Comparison of ENCODE assay signal across 12 cellular contexts in genomic region chr15:51223771-51224229, GRCh38.
DNase-seq lines count a peak whose midpoint lies in the region; ATAC-seq, FAIRE-seq and TF ChIP-seq lines count a peak whose summit lies in the region.
"Had no signal": no experiment of that assay in that cellular context is flagged by ENCODE, and none has a peak within 500 bp of the region (broad histone marks: within the 10 kb centered on the region; RNA-seq: fewer than 3 reads in every experiment).

No MANE protein-coding gene starts in this region.

- TF ChIP-seq EP300 in GM12878 (IDR thresholded peaks at IDR 0.05; ENCODE audit: borderline replicate concordance in 1 of 2, control insufficient read depth in 1 of 2, low read depth in 2 of 2, low read length in 2 of 2), result no peak
- no peak for TF ChIP-seq EP300 in transverse colon (IDR thresholded peaks at IDR 0.05; ENCODE audit: low read depth)

- RAD21 ChIA-PET in GM12878 (lab: Charles Lee; ENCODE audit: unreplicated experiment), result no interaction called here

- TF ChIP-seq RAD21 in GM12878 (IDR thresholded peaks at IDR 0.05; ENCODE audit: insufficient read depth, low read depth, low read length), result no peak

- DNase-seq in CD14-positive monocyte (ENCODE audit: low spot score) (no peak), M059J (ENCODE audit: low read depth) (peak; percentile 96), GM12878 (ENCODE audit: low read depth, low spot score) (no peak), mucosa of descending colon (no peak), NCI-H187 treated with DMSO at 0.1 percent for 48 hours (lab: John Stamatoyannopoulos, UW) (no peak), dorsolateral prefrontal cortex (no peak), transverse colon (no peak)
- DNase-seq: activated CD4-positive, alpha-beta T cell treated with anti-CD3 and anti-CD28 coated beads for 48 hours; GF-D8; stimulated activated naive CD8-positive, alpha-beta T cell treated with anti-CD3 and anti-CD28 coated beads, Interleukin-15, Interleukin-2, amounts not matched to agents 100 U/mL and 50 U/mL, for 24 hours had no signal

- peak overlapping the region in 1 of 2 donors; percentile 11 for H3K4me3 Mint-ChIP-seq in CD14-positive monocyte

- H3K4me2 ChIP-seq in GM12878 (ENCODE audit: control insufficient read depth, insufficient read depth), result no peak overlapping the region

- no peaks in the 10 kb centered on the region for H3K27me3 Mint-ChIP-seq in CD14-positive monocyte (ENCODE audit: low read depth in 3 of 3)

- H3K9me3 Mint-ChIP-seq in CD14-positive monocyte, result peaks cover 0 to 2% (median 0%) of the 10 kb centered on the region in 7 donors

- H3K4me1 ChIP-seq in GM12878 (ENCODE audit: control insufficient read depth, insufficient read depth, low read length) (peaks cover 15% of the 10 kb centered on the region), mucosa of descending colon (ENCODE audit: low read depth) (no peaks in the 10 kb centered on the region), transverse colon (peaks cover 0 to 5% (median 0%) of the 10 kb centered on the region in 4 donors)

- no peak for FAIRE-seq in GM12878 (lab: Jason Lieb, UNC)

- H3K4me1 Mint-ChIP-seq in CD14-positive monocyte, result peaks cover 55% of the 10 kb centered on the region

- TF ChIP-seq POLR2A in GM12878 (IDR thresholded peaks at IDR 0.05; ENCODE audit: low read depth, low read length) (no peak), transverse colon (IDR thresholded peaks at IDR 0.05) (no peak)

- POLR2A ChIA-PET in GM12878 (lab: Charles Lee), result interaction anchor here (0.6 kb wide), 1 partner anchor 574 kb away, joined by 3 read pairs; no protein-coding TSS in a partner anchor

- H3K4me3 ChIP-seq in GM12878 (no peak overlapping the region), mucosa of descending colon (no peak overlapping the region), dorsolateral prefrontal cortex (no peak overlapping the region), transverse colon (no peak overlapping the region)

- in situ Hi-C loops in GM12878 (cut with MboI) (no loop called here), transverse colon (cut with MboI; ENCODE audit: low pct_ligation_motif_present in 1 of 4, low pct_unique_long_range_greater_than_20kb in 1 of 4, low sequenced_read_pairs in 3 of 4) (no loop called here)

- intact Hi-C loops in CD14-positive monocyte (cut with micrococcal nuclease) (no loop called here), GM12878 (cut with micrococcal nuclease; ENCODE audit: unreplicated experiment) (no loop called here), mucosa of descending colon (cut with DNase I, micrococcal nuclease) (no loop called here), dorsolateral prefrontal cortex (cut with DNase I) (no loop called here), transverse colon (cut with DNase I; ENCODE audit: low total_unique reads) (no loop called here)

- no peaks in the 10 kb centered on the region for H3K27me3 ChIP-seq in GM12878 (replicated peaks in 1 of 2; ENCODE audit: control insufficient read depth in 2 of 2, insufficient read depth in 2 of 2, low read length in 1 of 2)
- no peaks in the 10 kb centered on the region for H3K27me3 ChIP-seq in dorsolateral prefrontal cortex
- H3K27me3 ChIP-seq in transverse colon, result no peaks in the 10 kb centered on the region

- no peak overlapping the region for H3K27ac ChIP-seq in GM12878 (ENCODE audit: control insufficient read depth, insufficient read depth)
- peak overlapping the region in 1 of 59 donors; percentile 36 for H3K27ac ChIP-seq in dorsolateral prefrontal cortex
- H3K27ac ChIP-seq in transverse colon, result no peak overlapping the region

- no peaks in the 10 kb centered on the region for H3K79me2 ChIP-seq in GM12878 (ENCODE audit: control insufficient read depth, insufficient read depth, low read length)

- no peak overlapping the region for H2AFZ ChIP-seq in GM12878 (ENCODE audit: control insufficient read depth, low read depth, low read length)

- H4K20me1 ChIP-seq in GM12878 (ENCODE audit: control insufficient read depth, insufficient read depth), result no peaks in the 10 kb centered on the region

- no peak for ATAC-seq in GM12878
- ATAC-seq in mucosa of descending colon, result peak; percentile 14
- no peak for ATAC-seq in GM19463 (IDR thresholded peaks at IDR 0.05; ENCODE audit: unreplicated experiment)
- ATAC-seq: stimulated activated naive CD8-positive, alpha-beta T cell treated with anti-CD3 and anti-CD28 coated beads, Interleukin-15, Interleukin-2, amounts not matched to agents 100 U/mL and 50 U/mL, for 24 hours had no signal

- no peak for TF ChIP-seq CTCF in CD14-positive monocyte (IDR thresholded peaks at IDR 0.05)
- TF ChIP-seq CTCF in GM12878 (IDR thresholded peaks at IDR 0.05 in 2 of 3, conservative IDR thresholded peaks at IDR 0.05 in 1 of 3; ENCODE audit: control insufficient read depth in 2 of 3, extremely low read depth in 1 of 3, insufficient read depth in 1 of 3, low read depth in 3 of 3, low read length in 3 of 3), result no peak
- no peak for TF ChIP-seq CTCF in mucosa of descending colon (IDR thresholded peaks at IDR 0.05)
- TF ChIP-seq CTCF in dorsolateral prefrontal cortex (IDR thresholded peaks at IDR 0.05 in 54 of 56, conservative IDR thresholded peaks at IDR 0.05 in 2 of 56; ENCODE audit: low read depth in 1 of 56, partially characterized antibody in 56 of 56), result no peak
- TF ChIP-seq CTCF in transverse colon (IDR thresholded peaks at IDR 0.05), result no peak

- H3K36me3 ChIP-seq in GM12878 (ENCODE audit: control insufficient read depth in 2 of 2, insufficient read depth in 2 of 2, low read length in 1 of 2) (no peaks in the 10 kb centered on the region), mucosa of descending colon (ENCODE audit: low read depth) (no peaks in the 10 kb centered on the region), transverse colon (no peaks in the 10 kb centered on the region)

- H3K27ac Mint-ChIP-seq in CD14-positive monocyte, result peak overlapping the region; percentile 43 to 92 (median 86)
- H3K27ac Mint-ChIP-seq: progenitor cell of endocrine pancreas had no signal

- CTCF ChIA-PET in GM12878 (lab: Yijun Ruan, JAX), result interaction anchor here (8.2 kb wide), 1 partner anchor 60 kb away, joined by 92 read pairs; no protein-coding TSS in a partner anchor

- H3K36me3 Mint-ChIP-seq in CD14-positive monocyte, result no peaks in the 10 kb centered on the region

- SMC1A ChIA-PET in GM12878 (lab: Charles Lee; ENCODE audit: uncharacterized antibody, unreplicated experiment), result no interaction called here

- BruUV-seq in GM12878 (replicated peaks; lab: Mats Ljungman, UMichigan), result no TSS peak

- H3K9me3 ChIP-seq in GM12878 (replicated peaks; ENCODE audit: control insufficient read depth, insufficient read depth, low read length), result no peaks in the 10 kb centered on the region
- H3K9me3 ChIP-seq in mucosa of descending colon, result no peaks in the 10 kb centered on the region
- no peaks in the 10 kb centered on the region for H3K9me3 ChIP-seq in transverse colon

- H3K9ac ChIP-seq in GM12878 (ENCODE audit: control insufficient read depth, insufficient read depth, low read length), result no peak overlapping the region

- WGBS in GM12878 (ENCODE audit: insufficient coverage, insufficient replicate concordance, low lambda C conversion rate, missing lambda C conversion rate), result 64% methylated on average over 3 of the region's 3 CpGs
- 69 to 87% methylated on average over 2 to 3 of the region's 3 CpGs for WGBS in transverse colon (ENCODE audit: low coverage in 1 of 2), 2 donors

TF ChIP-seq in GM12878, 131 proteins besides CTCF, POLR2A, EP300 and RAD21:
- TF ChIP-seq ZNF384 (IDR thresholded peaks at IDR 0.05; ENCODE audit: borderline replicate concordance, low read depth, low read length) (no peak), BACH1 (IDR thresholded peaks at IDR 0.05; ENCODE audit: borderline replicate concordance) (no peak), RBBP5 (conservative IDR thresholded peaks at IDR 0.05) (no peak), RUNX3 (IDR thresholded peaks at IDR 0.05; ENCODE audit: low read length) (peak; percentile 19; the same call in 1 of the 2 replicates)
- TF ChIP-seq, protein P1, sequence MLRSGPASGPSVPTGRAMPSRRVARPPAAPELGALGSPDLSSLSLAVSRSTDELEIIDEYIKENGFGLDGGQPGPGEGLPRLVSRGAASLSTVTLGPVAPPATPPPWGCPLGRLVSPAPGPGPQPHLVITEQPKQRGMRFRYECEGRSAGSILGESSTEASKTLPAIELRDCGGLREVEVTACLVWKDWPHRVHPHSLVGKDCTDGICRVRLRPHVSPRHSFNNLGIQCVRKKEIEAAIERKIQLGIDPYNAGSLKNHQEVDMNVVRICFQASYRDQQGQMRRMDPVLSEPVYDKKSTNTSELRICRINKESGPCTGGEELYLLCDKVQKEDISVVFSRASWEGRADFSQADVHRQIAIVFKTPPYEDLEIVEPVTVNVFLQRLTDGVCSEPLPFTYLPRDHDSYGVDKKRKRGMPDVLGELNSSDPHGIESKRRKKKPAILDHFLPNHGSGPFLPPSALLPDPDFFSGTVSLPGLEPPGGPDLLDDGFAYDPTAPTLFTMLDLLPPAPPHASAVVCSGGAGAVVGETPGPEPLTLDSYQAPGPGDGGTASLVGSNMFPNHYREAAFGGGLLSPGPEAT (IDR thresholded peaks at IDR 0.05; ENCODE audit: low read depth), result no peak
